In the genomic region with DNA sequence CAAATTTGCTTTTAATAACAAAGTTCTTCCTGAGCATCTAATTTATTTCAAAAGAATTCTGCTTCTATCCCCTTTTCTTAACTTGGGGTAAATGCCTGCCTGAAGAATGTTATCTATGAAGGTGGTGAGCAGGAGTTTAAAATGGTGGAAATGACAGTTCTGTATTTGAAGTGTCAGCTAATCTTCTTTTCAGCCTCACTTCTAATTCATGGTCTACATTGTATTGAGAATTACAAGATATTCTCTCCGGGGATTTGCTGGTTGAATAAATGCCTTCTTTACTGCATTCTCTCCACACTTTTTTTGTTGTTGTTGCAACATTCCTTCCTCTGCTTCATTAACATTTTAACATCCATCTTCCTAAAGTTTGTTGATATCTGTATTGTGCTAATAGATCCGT, we compare ENCODE assay signal across 24 cellular contexts.
"Had no signal": no experiment of that assay in that cellular context is flagged by ENCODE, and none has a peak within 500 bp of the region (broad histone marks: within the 10 kb centered on the region; RNA-seq: fewer than 3 reads in every experiment).

No MANE protein-coding gene starts in this region.

- H3K27me3 ChIP-seq: esophagus muscularis mucosa, gastrocnemius medialis, heart right ventricle, left lung had no signal

- FAIRE-seq: colon, endothelial cell of umbilical vein, islet of Langerhans, keratinocyte had no signal

- H3K4me3 ChIP-seq: coronary artery, dorsolateral prefrontal cortex, esophagus muscularis mucosa, gastrocnemius medialis, heart right ventricle, left lung, lower lobe of right lung had no signal

- H3K27ac ChIP-seq: coronary artery, dorsolateral prefrontal cortex, esophagus muscularis mucosa, gastrocnemius medialis, heart right ventricle, left lung, lower lobe of right lung had no signal

- H3K9me3 ChIP-seq: esophagus muscularis mucosa, gastrocnemius medialis, left lung, lower lobe of right lung had no signal

- ATAC-seq: gastrocnemius medialis; heart right ventricle; left cardiac atrium; left lung; left ventricle myocardium superior; lower lobe of right lung; naive thymus-derived CD4-positive, alpha-beta T cell had no signal

- DNase-seq: dermis blood vessel endothelial cell; dorsolateral prefrontal cortex; effector CD4-positive, alpha-beta T cell; effector memory CD4-positive, alpha-beta T cell; foreskin fibroblast; foreskin melanocyte; gastrocnemius medialis; glutamatergic neuron; head of caudate nucleus; heart right ventricle; hippocampal formation; left cardiac atrium; left lung; left ventricle myocardium superior; lower lobe of right lung; mesenchymal stem cell; midbrain; naive thymus-derived CD4-positive, alpha-beta T cell had no signal

- H3K4me1 ChIP-seq: gastrocnemius medialis, heart right ventricle, left lung, lower lobe of right lung had no signal

- H3K36me3 ChIP-seq: esophagus muscularis mucosa, gastrocnemius medialis, heart right ventricle, left lung, lower lobe of right lung had no signal
